8 cellular contexts compared by ENCODE assay signal in genomic region chr17:44326867-44327444, GRCh38. TPM values are rescaled to one million over a fixed set of nuclear protein-coding genes. Genes with fewer than 3 reads are reported as not detected.
DNase-seq lines count a peak whose midpoint lies in the region; ATAC-seq and TF ChIP-seq lines count a peak whose summit lies in the region.

No MANE protein-coding gene starts in this region.

- no peaks in the 10 kb centered on the region for H3F3A ChIP-seq in Loucy (ENCODE audit: low read depth)

- H4K20me1 ChIP-seq in Loucy (ENCODE audit: insufficient read depth, low read length, poor library complexity, severe bottlenecking) (no peaks in the 10 kb centered on the region), fibroblast of lung (ENCODE audit: control insufficient read depth, extremely low read depth, insufficient read depth, low read length) (no peaks in the 10 kb centered on the region)

- H3K9me2 ChIP-seq in Loucy (replicated peaks; ENCODE audit: low read depth, low read length), result no peaks in the 10 kb centered on the region

- H3K27me3 Mint-ChIP-seq in Calu3 (ENCODE audit: unreplicated experiment) (no peaks in the 10 kb centered on the region), neural crest cell (ENCODE audit: low read depth) (peaks cover 28% of the 10 kb centered on the region)
- H3K27me3 Mint-ChIP-seq in activated T-helper 1 cell treated with anti-CD3 and anti-CD28 coated beads, Interleukin-12 subunit alpha, Interleukin-12 subunit beta, Interleukin-2, Interleukin-4 antibody, amounts not matched to agents 30 ng/mL and 10 ng/mL and 1 ng/mL, durations not matched to agents 14 hours and 24 hours and 36 hours (ENCODE audit: insufficient read depth), result no peaks in the 10 kb centered on the region

- peaks cover 17% of the 10 kb centered on the region for H3K4me1 Mint-ChIP-seq in Calu3 (ENCODE audit: low read depth, unreplicated experiment)
- H3K4me1 Mint-ChIP-seq in activated T-helper 1 cell treated with anti-CD3 and anti-CD28 coated beads, Interleukin-12 subunit alpha, Interleukin-12 subunit beta, Interleukin-2, Interleukin-4 antibody, amounts not matched to agents 30 ng/mL and 10 ng/mL and 1 ng/mL, durations not matched to agents 14 hours and 24 hours and 36 hours (ENCODE audit: low read depth), result peaks cover 17% of the 10 kb centered on the region
- H3K4me1 Mint-ChIP-seq in neural crest cell, result peaks cover 28% of the 10 kb centered on the region

- H3K27ac ChIP-seq in fibroblast of lung (ENCODE audit: insufficient read depth, low read length), result peak overlapping the region; percentile 23

- H3K27me3 ChIP-seq in Loucy (ENCODE audit: insufficient read depth, low read length, poor library complexity, severe bottlenecking) (no peaks in the 10 kb centered on the region), fibroblast of lung (ENCODE audit: control insufficient read depth, insufficient read depth, low read length) (no peaks in the 10 kb centered on the region)

- H3K4me2 ChIP-seq in Loucy (ENCODE audit: low read depth, low read length, poor library complexity, severe bottlenecking), result peak overlapping the region; percentile 51
- H3K4me2 ChIP-seq in fibroblast of lung (ENCODE audit: extremely low read depth, insufficient read depth, low read length), result peak overlapping the region; percentile 44

- TF ChIP-seq CTCF in Calu3 (IDR thresholded peaks at IDR 0.05; ENCODE audit: unreplicated experiment) (no peak), Loucy (conservative IDR thresholded peaks at IDR 0.05; ENCODE audit: low read length) (no peak), fibroblast of lung (conservative IDR thresholded peaks at IDR 0.05 in 1 of 2, IDR thresholded peaks at IDR 0.05 in 1 of 2; ENCODE audit: low read depth in 1 of 2, low read length in 2 of 2) (no peak), neural crest cell (conservative IDR thresholded peaks at IDR 0.05) (no peak)

- peaks cover 43% of the 10 kb centered on the region for H3K36me3 Mint-ChIP-seq in Calu3 (ENCODE audit: insufficient read depth, unreplicated experiment)
- peaks cover 6% of the 10 kb centered on the region for H3K36me3 Mint-ChIP-seq in activated T-helper 1 cell treated with anti-CD3 and anti-CD28 coated beads, Interleukin-12 subunit alpha, Interleukin-12 subunit beta, Interleukin-2, Interleukin-4 antibody, amounts not matched to agents 30 ng/mL and 10 ng/mL and 1 ng/mL, durations not matched to agents 14 hours and 24 hours and 36 hours (ENCODE audit: low read depth)
- H3K36me3 Mint-ChIP-seq in neural crest cell (ENCODE audit: low read depth), result no peaks in the 10 kb centered on the region

- H3K9me3 ChIP-seq in Loucy (ENCODE audit: insufficient read depth, low read depth, low read length), result no peaks in the 10 kb centered on the region
- no peaks in the 10 kb centered on the region for H3K9me3 ChIP-seq in fibroblast of lung (ENCODE audit: control insufficient read depth, insufficient read depth, low read depth, low read length)

- peak overlapping the region; percentile 94 for H3K27ac Mint-ChIP-seq in Calu3 (ENCODE audit: unreplicated experiment)
- H3K27ac Mint-ChIP-seq in activated T-helper 1 cell treated with anti-CD3 and anti-CD28 coated beads, Interleukin-12 subunit alpha, Interleukin-12 subunit beta, Interleukin-2, Interleukin-4 antibody, amounts not matched to agents 30 ng/mL and 10 ng/mL and 1 ng/mL, durations not matched to agents 14 hours and 24 hours and 36 hours, result peak overlapping the region; percentile 88
- H3K27ac Mint-ChIP-seq in neural crest cell (ENCODE audit: unreplicated experiment), result no peak overlapping the region

- DNase-seq in Calu3 (peak; percentile 99), RPMI7951 (ENCODE audit: low read depth) (peak; percentile 96), fibroblast of lung (ENCODE audit: low read depth in 2 of 2) (peak; percentile 97 to 98), neural crest cell (ENCODE audit: low read depth, low spot score) (peak; percentile 82)
- DNase-seq in activated T-helper 1 cell treated with anti-CD3 and anti-CD28 coated beads, Interleukin-12 subunit alpha, Interleukin-12 subunit beta, Interleukin-2, Interleukin-4 antibody, amounts not matched to agents 30 ng/mL and 10 ng/mL and 1 ng/mL, durations not matched to agents 14 hours and 24 hours and 36 hours (ENCODE audit: low spot score), result peak; percentile 93
- DNase-seq in stimulated activated naive CD8-positive, alpha-beta T cell treated with anti-CD3 and anti-CD28 coated beads, Interleukin-15, Interleukin-2, amounts not matched to agents 100 U/mL and 50 U/mL, for 24 hours, result peak; percentile 92

- H2AFZ ChIP-seq in Loucy (ENCODE audit: low read length) (no peak overlapping the region), fibroblast of lung (ENCODE audit: low read length) (no peak overlapping the region)

- H3K9ac ChIP-seq in Loucy (ENCODE audit: low read depth, low read length, poor library complexity, severe bottlenecking) (no peak overlapping the region), fibroblast of lung (ENCODE audit: insufficient read depth, low read length) (no peak overlapping the region)

- BruUV-seq in Calu3 (replicated peaks; lab: Mats Ljungman, UMichigan), result no TSS peak

- H3K4me3 Mint-ChIP-seq in Calu3 (ENCODE audit: low read depth, unreplicated experiment) (peak overlapping the region; percentile 96), neural crest cell (peak overlapping the region; percentile 9)
- peak overlapping the region; percentile 77 for H3K4me3 Mint-ChIP-seq in activated T-helper 1 cell treated with anti-CD3 and anti-CD28 coated beads, Interleukin-12 subunit alpha, Interleukin-12 subunit beta, Interleukin-2, Interleukin-4 antibody, amounts not matched to agents 30 ng/mL and 10 ng/mL and 1 ng/mL, durations not matched to agents 14 hours and 24 hours and 36 hours

- peaks cover 8% of the 10 kb centered on the region for H3K4me1 ChIP-seq in Loucy (ENCODE audit: insufficient read depth, low read length, poor library complexity, severe bottlenecking)
- H3K4me1 ChIP-seq in fibroblast of lung (ENCODE audit: control insufficient read depth, extremely low read depth, insufficient read depth, low read length), result peaks cover 2% of the 10 kb centered on the region

- H3K9me3 Mint-ChIP-seq in Calu3 (ENCODE audit: low read depth, unreplicated experiment), result no peaks in the 10 kb centered on the region
- no peaks in the 10 kb centered on the region for H3K9me3 Mint-ChIP-seq in activated T-helper 1 cell treated with anti-CD3 and anti-CD28 coated beads, Interleukin-12 subunit alpha, Interleukin-12 subunit beta, Interleukin-2, Interleukin-4 antibody, amounts not matched to agents 30 ng/mL and 10 ng/mL and 1 ng/mL, durations not matched to agents 14 hours and 24 hours and 36 hours
- H3K9me3 Mint-ChIP-seq in neural crest cell, result no peaks in the 10 kb centered on the region

- H3K4me3 ChIP-seq in Loucy (ENCODE audit: low read length, poor library complexity, severe bottlenecking), result peak overlapping the region; percentile 29
- H3K4me3 ChIP-seq in fibroblast of lung (replicated peaks in 1 of 4; ENCODE audit: control extremely low read depth in 1 of 4, insufficient read depth in 1 of 4, low read depth in 3 of 4, low read length in 4 of 4), result no peak overlapping the region

- H3K79me2 ChIP-seq in Loucy (ENCODE audit: insufficient read depth, low read length) (peaks cover 12% of the 10 kb centered on the region), fibroblast of lung (ENCODE audit: control insufficient read depth, insufficient read depth, low read length) (peaks cover 6% of the 10 kb centered on the region)

- intact Hi-C loops in Calu3 (cut with micrococcal nuclease; ENCODE audit: unreplicated experiment), result loop anchor here (5.0 kb wide), 1 partner anchor 105 kb away; no protein-coding TSS in a partner anchor
- intact Hi-C loops in activated T-helper 1 cell treated with anti-CD3 and anti-CD28 coated beads, Interleukin-12 subunit alpha, Interleukin-12 subunit beta, Interleukin-2, Interleukin-4 antibody, amounts not matched to agents 30 ng/mL and 10 ng/mL and 1 ng/mL, durations not matched to agents 14 hours and 24 hours and 36 hours (cut with micrococcal nuclease), result loop anchor here (2.0 to 10.0 kb wide), 4 partner anchors 186 to 320 kb away; partner anchors contain the start of genes HDAC5, HROB and LSM12

- peak; percentile 39 for ATAC-seq in GM21723 (IDR thresholded peaks at IDR 0.05; ENCODE audit: unreplicated experiment)
- peak; percentile 80 for ATAC-seq in stimulated activated naive CD8-positive, alpha-beta T cell treated with anti-CD3 and anti-CD28 coated beads, Interleukin-15, Interleukin-2, amounts not matched to agents 100 U/mL and 50 U/mL, for 24 hours

- no peaks in the 10 kb centered on the region for H3K36me3 ChIP-seq in Loucy (ENCODE audit: insufficient read depth, low read length)
- H3K36me3 ChIP-seq in fibroblast of lung (ENCODE audit: control insufficient read depth, insufficient read depth, low read length), result no peaks in the 10 kb centered on the region

- CTCF ChIA-PET in Calu3 (lab: Charles Lee), result interaction anchor here (0.6 to 1.0 kb wide), 8 partner anchors 18 to 641 kb away, joined by 3 to 8 read pairs (median 6); partner anchors contain the start of genes C1QL1, GRN, LSM12 and RUNDC3A

RNA-seq across cellular contexts. Expression of gene SLC25A39, which starts 2.3 kb away (rescaled TPM):
- total RNA-seq in Calu3 (2022) (271 and 297 TPM in 2 replicates), fibroblast of lung (47.0 and 70.2 TPM in 2 replicates), neural crest cell (114 and 122 TPM in 2 replicates)
- 85.1 and 87.4 TPM in 2 replicates for total RNA-seq in RPMI7951 (2014; rRNA removed; shearing (Covaris generic))
- 169 and 180 TPM in 2 replicates for total RNA-seq in activated T-helper 1 cell treated with anti-CD3 and anti-CD28 coated beads, Interleukin-12 subunit alpha, Interleukin-12 subunit beta, Interleukin-2, Interleukin-4 antibody, amounts not matched to agents 30 ng/mL and 10 ng/mL and 1 ng/mL, durations not matched to agents 14 hours and 24 hours and 36 hours
- polyA plus RNA-seq in fibroblast of lung, result 35.3 and 61.1 TPM in 2 replicates
- 56.6 and 110 TPM in 2 replicates for polyA plus RNA-seq in fibroblast of lung (2012)
- 96.9 and 137 TPM in 2 replicates for polyA minus RNA-seq in fibroblast of lung (ENCODE audit: low replicate concordance)

RNA-seq across cellular contexts. Expression of gene GRN, which starts 18.1 kb away (rescaled TPM):
- total RNA-seq in Calu3 (2022) (376 and 480 TPM in 2 replicates), fibroblast of lung (315 and 448 TPM in 2 replicates), neural crest cell (59.7 and 70.0 TPM in 2 replicates)
- 156 and 202 TPM in 2 replicates for total RNA-seq in RPMI7951 (2014; rRNA removed; shearing (Covaris generic))
- total RNA-seq in activated T-helper 1 cell treated with anti-CD3 and anti-CD28 coated beads, Interleukin-12 subunit alpha, Interleukin-12 subunit beta, Interleukin-2, Interleukin-4 antibody, amounts not matched to agents 30 ng/mL and 10 ng/mL and 1 ng/mL, durations not matched to agents 14 hours and 24 hours and 36 hours, result 32.7 and 42.9 TPM in 2 replicates
- polyA plus RNA-seq in fibroblast of lung, result 146 and 151 TPM in 2 replicates
- polyA plus RNA-seq in fibroblast of lung (2012), result 262 and 290 TPM in 2 replicates
- 305 and 324 TPM in 2 replicates for polyA minus RNA-seq in fibroblast of lung (ENCODE audit: low replicate concordance)

RNA-seq across cellular contexts. Expression of gene RUNDC3A, which starts 18.6 kb away (rescaled TPM):
- total RNA-seq in Calu3 (2022) (0.86 and 1.2 TPM in 2 replicates), fibroblast of lung (under 0.01 TPM in 1 of 2 replicates, not detected in the other), neural crest cell (8.7 and 12.9 TPM in 2 replicates)
- 0.12 TPM in 1 of 2 replicates, not detected in the other for total RNA-seq in RPMI7951 (2014; rRNA removed; shearing (Covaris generic))
- 0.13 and 0.22 TPM in 2 replicates for total RNA-seq in activated T-helper 1 cell treated with anti-CD3 and anti-CD28 coated beads, Interleukin-12 subunit alpha, Interleukin-12 subunit beta, Interleukin-2, Interleukin-4 antibody, amounts not matched to agents 30 ng/mL and 10 ng/mL and 1 ng/mL, durations not matched to agents 14 hours and 24 hours and 36 hours
- 0.05 TPM in 1 of 2 replicates, not detected in the other for polyA plus RNA-seq in fibroblast of lung
- polyA plus RNA-seq in fibroblast of lung (2012), result 0.07 and 0.12 TPM in 2 replicates
- polyA minus RNA-seq in fibroblast of lung (ENCODE audit: low replicate concordance), result not detected in 2 replicates

RNA-seq across cellular contexts. Expression of gene FAM171A2, which starts 36.7 kb away (rescaled TPM):
- 0.95 and 2.0 TPM in 2 replicates for total RNA-seq in Calu3 (2022)
- total RNA-seq in RPMI7951 (2014; rRNA removed; shearing (Covaris generic)), result 1.1 and 1.9 TPM in 2 replicates
- total RNA-seq in activated T-helper 1 cell treated with anti-CD3 and anti-CD28 coated beads, Interleukin-12 subunit alpha, Interleukin-12 subunit beta, Interleukin-2, Interleukin-4 antibody, amounts not matched to agents 30 ng/mL and 10 ng/mL and 1 ng/mL, durations not matched to agents 14 hours and 24 hours and 36 hours, result 0.10 and 0.29 TPM in 2 replicates
- 5.0 and 6.4 TPM in 2 replicates for total RNA-seq in fibroblast of lung
- polyA plus RNA-seq in fibroblast of lung, result 1.4 and 1.7 TPM in 2 replicates
- 3.9 and 4.6 TPM in 2 replicates for polyA plus RNA-seq in fibroblast of lung (2012)
- polyA minus RNA-seq in fibroblast of lung (ENCODE audit: low replicate concordance), result 2.3 and 2.4 TPM in 2 replicates
- 50.6 and 51.9 TPM in 2 replicates for total RNA-seq in neural crest cell

RNA-seq across cellular contexts. Expression of gene SLC4A1, which starts 59.0 kb away (rescaled TPM):
- total RNA-seq in Calu3 (2022), result not detected in 2 replicates
- total RNA-seq in RPMI7951 (2014; rRNA removed; shearing (Covaris generic)), result not detected in 2 replicates
- total RNA-seq in activated T-helper 1 cell treated with anti-CD3 and anti-CD28 coated beads, Interleukin-12 subunit alpha, Interleukin-12 subunit beta, Interleukin-2, Interleukin-4 antibody, amounts not matched to agents 30 ng/mL and 10 ng/mL and 1 ng/mL, durations not matched to agents 14 hours and 24 hours and 36 hours, result not detected in 2 replicates
- not detected in 2 replicates for total RNA-seq in fibroblast of lung
- not detected in 2 replicates for polyA plus RNA-seq in fibroblast of lung
- not detected in 2 replicates for polyA plus RNA-seq in fibroblast of lung (2012)
- not detected in 2 replicates for polyA minus RNA-seq in fibroblast of lung (ENCODE audit: low replicate concordance)
- total RNA-seq in neural crest cell, result not detected in 2 replicates

Comparison
In these comparisons a context has a peak if more than half of its experiments do, and no peak if none do; other contexts are left out.
1. H3K4me3 Mint-ChIP-seq: peak in every context shown above with its lines; median percentile 96 in Calu3; 77 in activated T-helper 1 cell treated with anti-CD3 and anti-CD28 coated beads, Interleukin-12 subunit alpha, Interleukin-12 subunit beta, Interleukin-2, Interleukin-4 antibody, amounts not matched to agents 30 ng/mL and 10 ng/mL and 1 ng/mL, durations not matched to agents 14 hours and 24 hours and 36 hours; 9 in neural crest cell.